8 cellular contexts compared by ENCODE assay signal in the genomic region with DNA sequence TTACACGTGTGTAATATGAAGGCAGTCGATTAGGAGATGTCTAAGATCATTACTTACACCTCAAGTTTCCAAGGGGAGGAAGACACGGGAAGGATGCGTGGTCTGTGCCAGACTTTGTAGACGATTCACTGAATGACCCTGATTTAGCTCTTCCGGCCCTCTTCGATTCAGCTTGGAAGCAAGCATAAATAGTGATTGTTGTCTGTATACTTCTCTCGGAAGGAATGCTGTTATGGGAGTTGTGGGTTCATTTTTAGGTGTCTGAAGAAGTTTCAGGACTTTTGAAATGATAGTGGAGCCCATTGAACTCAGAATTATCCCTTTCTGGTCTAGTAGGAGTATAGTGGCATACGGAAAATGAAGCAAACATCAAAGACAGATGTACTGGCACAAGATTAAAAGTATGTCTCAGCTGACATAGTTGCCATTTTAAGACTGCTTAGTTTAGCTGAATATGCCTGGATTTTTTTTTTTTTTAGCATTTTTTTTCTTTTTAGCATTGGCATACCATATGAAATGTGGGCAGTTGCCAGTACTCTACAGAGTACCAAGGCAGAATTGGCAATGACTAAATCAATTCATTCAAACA. TPM values are rescaled to one million over a fixed set of nuclear protein-coding genes. Genes with fewer than 3 reads are reported as not detected.
A peak's percentile ranks its signal among the peaks of the same experiment; 100 is the strongest.
DNase-seq lines count a peak whose midpoint lies in the region; ATAC-seq and TF ChIP-seq lines count a peak whose summit lies in the region.

No MANE protein-coding gene starts in this region.

- DNase-seq in NCI-H2029 treated with DMSO at 0.1 percent for 48 hours (lab: John Stamatoyannopoulos, UW) (peak; percentile 49), NCI-H2029 (lab: John Stamatoyannopoulos, UW) (no peak), NAMALWA (ENCODE audit: low spot score) (peak; percentile 62), adrenal gland (peak in 4 of 7 donors; percentile 22 to 44 (median 30)), kidney glomerular epithelial cell (lab: John Stamatoyannopoulos, UW) (peak; percentile 51)

- H3K9ac ChIP-seq in subcutaneous abdominal adipose tissue (ENCODE audit: low read length in 5 of 5) = peak overlapping the region; percentile 78 to 99 (median 96)

- WGBS in adrenal gland, 4 donors = 0 to 1% (median 1%) methylated on average over 9 of the region's 9 CpGs

- TF ChIP-seq CTCF in adrenal gland (IDR thresholded peaks at IDR 0.05) = no peak

- TF ChIP-seq POLR2A in adrenal gland (IDR thresholded peaks at IDR 0.05) = no peak

- H3K9me3 ChIP-seq in adrenal gland (replicated peaks in 1 of 3) (no peaks in the 10 kb centered on the region), subcutaneous abdominal adipose tissue (ENCODE audit: control insufficient read depth in 5 of 5, low read length in 5 of 5) (no peaks in the 10 kb centered on the region)

- peak overlapping the region; percentile 38 to 98 (median 85) for H3K4me3 ChIP-seq in adrenal gland
- H3K4me3 ChIP-seq in subcutaneous abdominal adipose tissue (ENCODE audit: low read depth in 1 of 5, low read length in 5 of 5) = peak overlapping the region; percentile 68 to 98 (median 86)

- intact Hi-C loops in adrenal gland (cut with DNase I) = loop anchor here (10.0 kb wide), 2 partner anchors 105 to 195 kb away; partner anchors contain the start of gene COX18 (in 2 of the 2)

- H3K27me3 ChIP-seq in adrenal gland = no peaks in the 10 kb centered on the region
- no peaks in the 10 kb centered on the region for H3K27me3 ChIP-seq in subcutaneous abdominal adipose tissue (ENCODE audit: control insufficient read depth in 5 of 5, insufficient read depth in 4 of 5, low read length in 5 of 5)

- H3K27ac ChIP-seq in adrenal gland = peak overlapping the region; percentile 97 to 99 (median 99)
- peak overlapping the region; percentile 95 for H3K27ac ChIP-seq in subcutaneous abdominal adipose tissue (ENCODE audit: low read depth, low read length)

- H3K4me1 ChIP-seq in adrenal gland (replicated peaks in 1 of 2) = peaks cover 17 to 33% of the 10 kb centered on the region in 2 donors
- peaks cover 0 to 40% (median 32%) of the 10 kb centered on the region in 5 donors for H3K4me1 ChIP-seq in subcutaneous abdominal adipose tissue (ENCODE audit: control insufficient read depth in 5 of 5, insufficient read depth in 5 of 5, low read length in 5 of 5)

- H3K36me3 ChIP-seq in adrenal gland (replicated peaks in 1 of 2) (no peaks in the 10 kb centered on the region), subcutaneous abdominal adipose tissue (ENCODE audit: control insufficient read depth in 5 of 5, insufficient read depth in 5 of 5, low read length in 5 of 5) (peaks cover 0 to 2% (median 0%) of the 10 kb centered on the region in 5 donors)

- ATAC-seq in GM21825 (IDR thresholded peaks at IDR 0.05; ENCODE audit: unreplicated experiment) (peak; percentile 7), HG03469 (IDR thresholded peaks at IDR 0.05; ENCODE audit: unreplicated experiment) (no peak)

RNA-seq across cellular contexts. Expression of gene ANKRD17, which starts 1.0 kb away (rescaled TPM):
- total RNA-seq in adrenal gland = 10 to 100 TPM; 37.7 to 57.1 (median 51.3) TPM
- polyA plus RNA-seq in adrenal gland = 10 to 100 TPM; 13.3 to 52.8 (median 14.5) TPM
